In the genomic region with DNA sequence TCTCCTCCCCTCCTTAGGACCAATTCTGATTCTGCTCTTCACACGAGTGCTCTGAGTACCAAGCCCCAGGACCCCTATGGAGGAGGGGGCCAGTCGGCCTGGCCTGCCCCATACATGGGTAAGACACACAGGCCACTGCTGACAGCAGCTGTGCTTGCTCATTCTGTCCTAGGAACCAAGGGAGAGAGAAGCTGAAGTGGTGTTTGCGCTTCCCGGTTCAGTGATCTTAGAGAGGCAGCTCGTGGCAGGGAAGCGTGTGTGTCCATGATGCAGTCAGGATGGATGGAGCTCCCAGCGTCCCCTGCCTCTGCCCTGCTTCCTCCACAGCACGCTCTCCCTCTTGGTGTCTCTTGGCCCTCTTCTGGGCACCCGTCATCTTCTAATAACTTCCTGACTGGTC, we compare ENCODE assay signal across 20 cellular contexts.
DNase-seq lines count a peak whose midpoint lies in the region; ATAC-seq and TF ChIP-seq lines count a peak whose summit lies in the region.
"Had no signal": no experiment of that assay in that cellular context is flagged by ENCODE, and none has a peak within 500 bp of the region (broad histone marks: within the 10 kb centered on the region; RNA-seq: fewer than 3 reads in every experiment).

No MANE protein-coding gene starts in this region.

- DNase-seq in left ventricle myocardium inferior = no peak
- no peak for DNase-seq in cardiac septum (ENCODE audit: low spot score)
- DNase-seq in NCI-H510A treated with DMSO at 0.1 percent for 48 hours (lab: John Stamatoyannopoulos, UW) = peak; percentile 94
- DNase-seq in esophagus squamous epithelium (lab: John Stamatoyannopoulos, UW) = no peak
- DNase-seq in type B pancreatic cell (ENCODE audit: extremely low spot score, unreplicated experiment) = no peak
- DNase-seq in activated CD4-positive, alpha-beta memory T cell treated with anti-CD3 and anti-CD28 coated beads, Interleukin-2, amount 10 ng/mL, durations not matched to agents 7 days and 5 days = no peak
- DNase-seq in AG20443 (ENCODE audit: low spot score) = no peak
- DNase-seq: activated CD4-positive, CD25-positive, alpha-beta regulatory T cell treated with anti-CD3 and anti-CD28 coated beads, Interleukin-2, amount 50 U/mL, for 72 hours; DND-41; effector memory CD8-positive, alpha-beta T cell; gastrocnemius medialis; KG1; NCI-H1694 treated with DMSO at 0.1 percent for 48 hours; PC-3; stimulated activated CD4-positive, alpha-beta T cell treated with anti-CD3 and anti-CD28 coated beads, Interleukin-1b, Interleukin-23, amount 100 ng/mL, for 48 hours; stimulated activated CD8-positive, alpha-beta memory T cell treated with anti-CD3 and anti-CD28 coated beads, Interleukin-4, amount 100 ng/mL, for 48 hours; SW 1271 had no signal

- intact Hi-C loops in left ventricle myocardium inferior (cut with micrococcal nuclease) = no loop called here
- intact Hi-C loops in cardiac septum (cut with DNase I) = no loop called here
- intact Hi-C loops in esophagus squamous epithelium (cut with DNase I) = no loop called here

- TF ChIP-seq CTCF in left ventricle myocardium inferior (IDR thresholded peaks at IDR 0.05; ENCODE audit: borderline replicate concordance) (no peak), esophagus squamous epithelium (IDR thresholded peaks at IDR 0.05) (no peak), type B pancreatic cell (conservative IDR thresholded peaks at IDR 0.05) (no peak)

- ATAC-seq in GM21423 (IDR thresholded peaks at IDR 0.05; ENCODE audit: unreplicated experiment) = no peak
- ATAC-seq: effector memory CD8-positive, alpha-beta T cell; gastrocnemius medialis; PC-3 had no signal

- H3K4me3 Mint-ChIP-seq in type B pancreatic cell = no peak overlapping the region
- H3K4me3 Mint-ChIP-seq in activated CD4-positive, alpha-beta memory T cell treated with anti-CD3 and anti-CD28 coated beads, Interleukin-2, amount 10 ng/mL, durations not matched to agents 7 days and 5 days = no peak overlapping the region
- H3K4me3 Mint-ChIP-seq: effector memory CD8-positive, alpha-beta T cell; mesothelial cell of epicardium had no signal

- H3K36me3 ChIP-seq in left ventricle myocardium inferior (peaks cover 38% of the 10 kb centered on the region), esophagus squamous epithelium (peaks cover 0 to 47% (median 6%) of the 10 kb centered on the region in 3 donors)

- peak overlapping the region; percentile 35 for H3K27ac Mint-ChIP-seq in type B pancreatic cell
- no peak overlapping the region for H3K27ac Mint-ChIP-seq in activated CD4-positive, alpha-beta memory T cell treated with anti-CD3 and anti-CD28 coated beads, Interleukin-2, amount 10 ng/mL, durations not matched to agents 7 days and 5 days

- POLR2A ChIA-PET in activated CD4-positive, alpha-beta memory T cell treated with anti-CD3 and anti-CD28 coated beads, Interleukin-2, amount 10 ng/mL, durations not matched to agents 7 days and 5 days (lab: Charles Lee) = interaction anchor here (0.7 to 1.5 kb wide), 2 partner anchors 13 to 52 kb away, joined by 3 read pairs; no protein-coding TSS in a partner anchor

- H3K9me3 ChIP-seq in left ventricle myocardium inferior (replicated peaks) = no peaks in the 10 kb centered on the region
- H3K9me3 ChIP-seq in esophagus squamous epithelium = no peaks in the 10 kb centered on the region
- H3K9me3 ChIP-seq: gastrocnemius medialis, vagina had no signal

- no peak for TF ChIP-seq POLR2A in esophagus squamous epithelium (IDR thresholded peaks at IDR 0.05)

- CTCF ChIA-PET in activated CD4-positive, alpha-beta memory T cell treated with anti-CD3 and anti-CD28 coated beads, Interleukin-2, amount 10 ng/mL, durations not matched to agents 7 days and 5 days (lab: Charles Lee) = interaction anchor here (0.7 kb wide), 1 partner anchor 69 kb away, joined by 3 read pairs; no protein-coding TSS in a partner anchor

- H3K27ac ChIP-seq in left ventricle myocardium inferior (replicated peaks) (peak overlapping the region; percentile 72), esophagus squamous epithelium (peak overlapping the region in 3 of 4 donors; percentile 71 to 76 (median 71))

- H3K4me1 Mint-ChIP-seq in type B pancreatic cell (ENCODE audit: unreplicated experiment) = peaks cover 21% of the 10 kb centered on the region
- peaks cover 13% of the 10 kb centered on the region for H3K4me1 Mint-ChIP-seq in activated CD4-positive, alpha-beta memory T cell treated with anti-CD3 and anti-CD28 coated beads, Interleukin-2, amount 10 ng/mL, durations not matched to agents 7 days and 5 days

- H3K4me1 ChIP-seq in left ventricle myocardium inferior (peaks cover 40% of the 10 kb centered on the region), esophagus squamous epithelium (peaks cover 0 to 29% (median 8%) of the 10 kb centered on the region in 3 donors)
- H3K4me1 ChIP-seq: vagina had no signal

- 75 to 83% methylated on average over 4 to 6 of the region's 9 CpGs for WGBS in esophagus squamous epithelium, 2 donors

- no peaks in the 10 kb centered on the region for H3K9me3 Mint-ChIP-seq in type B pancreatic cell
- no peaks in the 10 kb centered on the region for H3K9me3 Mint-ChIP-seq in activated CD4-positive, alpha-beta memory T cell treated with anti-CD3 and anti-CD28 coated beads, Interleukin-2, amount 10 ng/mL, durations not matched to agents 7 days and 5 days
- H3K9me3 Mint-ChIP-seq: effector memory CD8-positive, alpha-beta T cell; mesothelial cell of epicardium had no signal

- H3K36me3 Mint-ChIP-seq in type B pancreatic cell = peaks cover 22% of the 10 kb centered on the region
- peaks cover 61% of the 10 kb centered on the region for H3K36me3 Mint-ChIP-seq in activated CD4-positive, alpha-beta memory T cell treated with anti-CD3 and anti-CD28 coated beads, Interleukin-2, amount 10 ng/mL, durations not matched to agents 7 days and 5 days (ENCODE audit: low read depth)

- H3K27me3 Mint-ChIP-seq in type B pancreatic cell = no peaks in the 10 kb centered on the region
- H3K27me3 Mint-ChIP-seq in activated CD4-positive, alpha-beta memory T cell treated with anti-CD3 and anti-CD28 coated beads, Interleukin-2, amount 10 ng/mL, durations not matched to agents 7 days and 5 days = no peaks in the 10 kb centered on the region
- H3K27me3 Mint-ChIP-seq: effector memory CD8-positive, alpha-beta T cell had no signal

- no peaks in the 10 kb centered on the region for H3K27me3 ChIP-seq in left ventricle myocardium inferior (ENCODE audit: low read depth)
- no peaks in the 10 kb centered on the region for H3K27me3 ChIP-seq in esophagus squamous epithelium
- H3K27me3 ChIP-seq: gastrocnemius medialis, vagina had no signal

- H3K4me3 ChIP-seq in left ventricle myocardium inferior = no peak overlapping the region
- no peak overlapping the region for H3K4me3 ChIP-seq in esophagus squamous epithelium
- H3K4me3 ChIP-seq: gastrocnemius medialis, vagina had no signal
